In genomic region chr7:107782374-107782773, GRCh38 we compare ENCODE assay signal across 30 cellular contexts. TPM values are rescaled to one million over a fixed set of nuclear protein-coding genes. Genes with fewer than 3 reads are reported as not detected.
"Had no signal": no experiment of that assay in that cellular context is flagged by ENCODE, and none has a peak within 500 bp of the region (broad histone marks: within the 10 kb centered on the region; RNA-seq: fewer than 3 reads in every experiment).

No MANE protein-coding gene starts in this region.

- H3K27me3 ChIP-seq: hepatocyte, ovary, testis, thyroid gland, transverse colon, upper lobe of left lung had no signal

- DNase-seq: heart right ventricle; islet precursor cell; mesendoderm; naive thymus-derived CD4-positive, alpha-beta T cell; ovary; posterior cingulate gyrus; retina; right cardiac atrium; small intestine; spleen; stimulated activated CD4-positive, alpha-beta T cell treated with anti-CD3 and anti-CD28 coated beads, Interleukin-4, amount 100 ng/mL, for 24 hours; stimulated activated naive CD4-positive, alpha-beta T cell; substantia nigra; testis; transverse colon; upper lobe of left lung had no signal

- FAIRE-seq: small intestine, urothelium cell line had no signal

- H3K4me3 ChIP-seq: heart right ventricle, hepatocyte, lung, ovary, prostate gland, spleen, testis, thyroid gland, transverse colon, upper lobe of left lung had no signal

- H3K36me3 Mint-ChIP-seq: mesothelial cell of epicardium; naive thymus-derived CD4-positive, alpha-beta T cell; natural killer cell treated with Interleukin-12 subunit alpha and Interleukin-12 subunit beta and Interleukin-15 and Interleukin-18, amount 100 ng/mL, for 72 hours; stimulated activated effector memory CD8-positive, alpha-beta T cell treated with anti-CD3 and anti-CD28 coated beads, Interleukin-12 subunit alpha, Interleukin-12 subunit beta, amount 100 ng/mL, for 72 hours had no signal

- H3K9me3 ChIP-seq: heart right ventricle, ovary, prostate gland, spleen, testis, thyroid gland, transverse colon, upper lobe of left lung had no signal

- ATAC-seq: heart right ventricle; naive thymus-derived CD4-positive, alpha-beta T cell; natural killer cell treated with Interleukin-12 subunit alpha and Interleukin-12 subunit beta and Interleukin-15 and Interleukin-18, amount 100 ng/mL, for 72 hours; right cardiac atrium; sciatic nerve; stimulated activated effector memory CD8-positive, alpha-beta T cell treated with anti-CD3 and anti-CD28 coated beads, Interleukin-12 subunit alpha, Interleukin-12 subunit beta, amount 100 ng/mL, for 72 hours had no signal

- H3K4me3 Mint-ChIP-seq: mesothelial cell of epicardium; naive thymus-derived CD4-positive, alpha-beta T cell; natural killer cell treated with Interleukin-12 subunit alpha and Interleukin-12 subunit beta and Interleukin-15 and Interleukin-18, amount 100 ng/mL, for 72 hours; stimulated activated effector memory CD8-positive, alpha-beta T cell treated with anti-CD3 and anti-CD28 coated beads, Interleukin-12 subunit alpha, Interleukin-12 subunit beta, amount 100 ng/mL, for 72 hours; stimulated activated naive CD8-positive, alpha-beta T cell treated with anti-CD3 and anti-CD28 coated beads, Interleukin-15, Interleukin-2, amounts not matched to agents 100 ng/mL and 50 ng/mL, for 24 hours had no signal

- H3K27ac Mint-ChIP-seq: mesothelial cell of epicardium; naive thymus-derived CD4-positive, alpha-beta T cell; natural killer cell treated with Interleukin-12 subunit alpha and Interleukin-12 subunit beta and Interleukin-15 and Interleukin-18, amount 100 ng/mL, for 72 hours; stimulated activated effector memory CD8-positive, alpha-beta T cell treated with anti-CD3 and anti-CD28 coated beads, Interleukin-12 subunit alpha, Interleukin-12 subunit beta, amount 100 ng/mL, for 72 hours; stimulated activated naive CD8-positive, alpha-beta T cell treated with anti-CD3 and anti-CD28 coated beads, Interleukin-15, Interleukin-2, amounts not matched to agents 100 ng/mL and 50 ng/mL, for 24 hours had no signal

- H3K36me3 ChIP-seq: heart right ventricle, ovary, prostate gland, spleen, thyroid gland, transverse colon, upper lobe of left lung had no signal

- H3K27me3 Mint-ChIP-seq: stimulated activated naive CD8-positive, alpha-beta T cell treated with anti-CD3 and anti-CD28 coated beads, Interleukin-15, Interleukin-2, amounts not matched to agents 100 ng/mL and 50 ng/mL, for 24 hours had no signal

- H3K27ac ChIP-seq: heart right ventricle, hepatocyte, ovary, spleen, testis, upper lobe of left lung had no signal

- H3K4me1 ChIP-seq: heart right ventricle, spleen, testis, upper lobe of left lung had no signal

- H3K9me3 Mint-ChIP-seq: mesothelial cell of epicardium; naive thymus-derived CD4-positive, alpha-beta T cell; natural killer cell treated with Interleukin-12 subunit alpha and Interleukin-12 subunit beta and Interleukin-15 and Interleukin-18, amount 100 ng/mL, for 72 hours; stimulated activated effector memory CD8-positive, alpha-beta T cell treated with anti-CD3 and anti-CD28 coated beads, Interleukin-12 subunit alpha, Interleukin-12 subunit beta, amount 100 ng/mL, for 72 hours; stimulated activated naive CD8-positive, alpha-beta T cell treated with anti-CD3 and anti-CD28 coated beads, Interleukin-15, Interleukin-2, amounts not matched to agents 100 ng/mL and 50 ng/mL, for 24 hours had no signal

RNA-seq across cellular contexts. Expression of gene SLC26A3, which starts 20.6 kb away (rescaled TPM):
- total RNA-seq: heart right ventricle; kidney epithelial cell; mesothelial cell of epicardium; mononuclear cell; myocyte; naive thymus-derived CD4-positive, alpha-beta T cell; natural killer cell treated with Interleukin-12 subunit alpha and Interleukin-12 subunit beta and Interleukin-15 and Interleukin-18, amount 100 ng/mL, for 72 hours; right cardiac atrium; sciatic nerve had no signal
- polyA plus RNA-seq: heart right ventricle; naive thymus-derived CD4-positive, alpha-beta T cell; neural cell had no signal
